Comparison of ENCODE assay signal across 19 cellular contexts in the genomic region with DNA sequence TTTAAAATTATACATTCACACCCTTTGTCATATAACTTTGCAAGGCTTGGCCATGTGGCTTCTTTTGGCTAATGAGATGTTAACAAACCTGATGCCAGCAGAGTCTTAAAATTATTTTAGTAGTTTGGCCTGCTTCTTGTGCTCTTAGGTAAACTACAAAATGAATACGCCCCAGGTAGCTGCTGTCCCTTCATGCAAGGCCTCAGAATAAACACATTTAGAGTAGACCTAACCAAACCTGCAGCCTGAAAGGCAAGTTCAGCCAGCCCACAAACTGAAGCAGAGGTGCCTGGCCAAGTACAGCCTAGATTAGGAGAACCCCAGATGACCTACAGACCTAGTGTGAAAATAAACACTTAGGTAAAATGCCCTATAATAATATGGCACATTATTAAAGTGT. TPM values are rescaled to one million over a fixed set of nuclear protein-coding genes. Genes with fewer than 3 reads are reported as not detected.
DNase-seq lines count a peak whose midpoint lies in the region; ATAC-seq and TF ChIP-seq lines count a peak whose summit lies in the region.
"Had no signal": no experiment of that assay in that cellular context is flagged by ENCODE, and none has a peak within 500 bp of the region (broad histone marks: within the 10 kb centered on the region; RNA-seq: fewer than 3 reads in every experiment).

No MANE protein-coding gene starts in this region.

- peaks cover 7% of the 10 kb centered on the region for H3K36me3 ChIP-seq in cardiac muscle cell
- H3K36me3 ChIP-seq in left ventricle myocardium inferior, result peaks cover 17% of the 10 kb centered on the region
- H3K36me3 ChIP-seq in esophagus (ENCODE audit: control insufficient read depth in 2 of 2, insufficient read depth in 2 of 2, low read length in 1 of 2), result no peaks in the 10 kb centered on the region
- no peaks in the 10 kb centered on the region for H3K36me3 ChIP-seq in prostate gland

- H3K4me3 ChIP-seq in cardiac muscle cell (no peak overlapping the region), left ventricle myocardium inferior (no peak overlapping the region), esophagus (ENCODE audit: low read depth in 1 of 2, low read length in 2 of 2) (no peak overlapping the region), prostate gland (no peak overlapping the region)
- H3K4me3 ChIP-seq: BLaER1, GM23338 had no signal

- intact Hi-C loops in left ventricle myocardium inferior (cut with micrococcal nuclease), result no loop called here
- intact Hi-C loops in prostate gland (cut with DNase I), result no loop called here

- TF ChIP-seq POLR2A in prostate gland (IDR thresholded peaks at IDR 0.05), result no peak

- no peak for DNase-seq in cardiac muscle cell (ENCODE audit: low read depth in 1 of 2, low spot score in 1 of 2)
- DNase-seq in left ventricle myocardium inferior, result no peak
- DNase-seq in prostate gland (ENCODE audit: low spot score), result peak; percentile 78
- no peak for DNase-seq in NCI-H748 (lab: John Stamatoyannopoulos, UW; ENCODE audit: unreplicated experiment)
- DNase-seq in activated CD4-positive, alpha-beta T cell treated with anti-CD3 and anti-CD28 coated beads, Interleukin-2, amount 50 U/mL, for 4 hours, result no peak
- DNase-seq: Caco-2; CD4-positive, CD25-positive, alpha-beta regulatory T cell; CD8-positive, alpha-beta T cell; DMS153; DND-41; H9 had no signal

- peak overlapping the region; percentile 22 for H3K27ac ChIP-seq in cardiac muscle cell
- H3K27ac ChIP-seq in left ventricle myocardium inferior (replicated peaks), result no peak overlapping the region
- H3K27ac ChIP-seq in esophagus (ENCODE audit: low read depth in 2 of 2, low read length in 1 of 2), result peak overlapping the region; percentile 17 to 55
- H3K27ac ChIP-seq in prostate gland, result peak overlapping the region in 1 of 2 donors; percentile 17
- H3K27ac ChIP-seq: 22Rv1, BLaER1, C4-2B had no signal

- H3K27me3 ChIP-seq in cardiac muscle cell, result no peaks in the 10 kb centered on the region
- H3K27me3 ChIP-seq in left ventricle myocardium inferior (ENCODE audit: low read depth), result no peaks in the 10 kb centered on the region
- no peaks in the 10 kb centered on the region for H3K27me3 ChIP-seq in esophagus (ENCODE audit: control insufficient read depth in 1 of 2, insufficient read depth in 2 of 2, low read length in 2 of 2)
- no peaks in the 10 kb centered on the region for H3K27me3 ChIP-seq in prostate gland (replicated peaks; ENCODE audit: insufficient read depth)
- H3K27me3 ChIP-seq: BLaER1 had no signal

- ATAC-seq in GM18858 (IDR thresholded peaks at IDR 0.05; ENCODE audit: unreplicated experiment) (no peak), HG03039 (IDR thresholded peaks at IDR 0.05; ENCODE audit: unreplicated experiment) (no peak)
- ATAC-seq: CD8-positive, alpha-beta T cell; GM23338; HCT116 had no signal

- H3K4me1 ChIP-seq in cardiac muscle cell (ENCODE audit: low read depth) (peaks cover 18% of the 10 kb centered on the region), left ventricle myocardium inferior (peaks cover 34% of the 10 kb centered on the region), esophagus (ENCODE audit: control insufficient read depth in 2 of 2, insufficient read depth in 2 of 2, low read length in 1 of 2) (no peaks in the 10 kb centered on the region), prostate gland (replicated peaks) (peaks cover 5% of the 10 kb centered on the region)
- H3K4me1 ChIP-seq: Caco-2 had no signal

- WGBS in esophagus, 2 donors, result 55 to 63% methylated on average over 1 of the region's 1 CpG
- WGBS in prostate gland, result 41% methylated on average over 1 of the region's 1 CpG

- no peak for TF ChIP-seq CTCF in cardiac muscle cell (IDR thresholded peaks at IDR 0.05; ENCODE audit: low read depth, low read length)
- no peak for TF ChIP-seq CTCF in left ventricle myocardium inferior (IDR thresholded peaks at IDR 0.05; ENCODE audit: borderline replicate concordance)
- no peak for TF ChIP-seq CTCF in prostate gland (IDR thresholded peaks at IDR 0.05)

- H3K9me3 ChIP-seq in cardiac muscle cell (ENCODE audit: low read depth), result no peaks in the 10 kb centered on the region
- H3K9me3 ChIP-seq in left ventricle myocardium inferior (replicated peaks), result no peaks in the 10 kb centered on the region
- H3K9me3 ChIP-seq in esophagus (ENCODE audit: control insufficient read depth in 2 of 2, insufficient read depth in 1 of 2, low read depth in 1 of 2, low read length in 1 of 2), result no peaks in the 10 kb centered on the region
- no peaks in the 10 kb centered on the region for H3K9me3 ChIP-seq in prostate gland
- H3K9me3 ChIP-seq: BLaER1, Caco-2 had no signal

RNA-seq across cellular contexts. Expression of a gene that starts 50.2 kb away (rescaled TPM):
- total RNA-seq in cardiac muscle cell, result 38.2 and 55.6 TPM in 2 replicates
- polyA plus RNA-seq in cardiac muscle cell, result 42.1 and 51.4 TPM in 2 replicates
- total RNA-seq in left ventricle myocardium inferior, result 36.6 TPM
- 10 to 100 TPM in 1 of 2 donors, 1 to 10 TPM in 1; 8.8 to 14.0 TPM for polyA plus RNA-seq in esophagus
- total RNA-seq in prostate gland, result 10 to 100 TPM; 24.7 to 48.0 TPM
